1 cellular context compared by ENCODE assay signal in the genomic region with DNA sequence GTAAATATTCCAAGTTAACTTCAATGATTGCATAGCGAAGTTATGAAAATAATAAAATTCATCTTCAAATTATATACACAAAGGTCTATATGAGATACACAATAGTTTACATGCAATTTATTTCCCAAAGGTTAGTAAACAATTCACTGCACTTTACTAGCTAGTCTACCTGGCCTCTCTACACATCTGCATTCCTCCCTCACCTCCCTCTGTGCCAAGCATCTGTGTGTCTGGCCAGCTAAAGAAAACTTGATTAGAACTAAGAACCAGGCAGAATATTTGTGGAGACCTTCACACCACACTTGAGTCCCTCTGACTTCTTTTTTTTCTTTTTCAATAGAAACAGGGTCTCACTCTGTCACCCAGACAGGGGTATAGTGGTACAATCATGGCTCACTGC.
TF ChIP-seq lines count a peak whose summit lies in the region.

No MANE protein-coding gene starts in this region.

TF ChIP-seq in WTC11, 78 proteins besides CTCF, POLR2A, EP300 and RAD21 (continued from another document):
- TF ChIP-seq, protein P1, sequence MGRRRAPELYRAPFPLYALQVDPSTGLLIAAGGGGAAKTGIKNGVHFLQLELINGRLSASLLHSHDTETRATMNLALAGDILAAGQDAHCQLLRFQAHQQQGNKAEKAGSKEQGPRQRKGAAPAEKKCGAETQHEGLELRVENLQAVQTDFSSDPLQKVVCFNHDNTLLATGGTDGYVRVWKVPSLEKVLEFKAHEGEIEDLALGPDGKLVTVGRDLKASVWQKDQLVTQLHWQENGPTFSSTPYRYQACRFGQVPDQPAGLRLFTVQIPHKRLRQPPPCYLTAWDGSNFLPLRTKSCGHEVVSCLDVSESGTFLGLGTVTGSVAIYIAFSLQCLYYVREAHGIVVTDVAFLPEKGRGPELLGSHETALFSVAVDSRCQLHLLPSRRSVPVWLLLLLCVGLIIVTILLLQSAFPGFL (CRISPR knock-in tag; IDR thresholded peaks at IDR 0.05; ENCODE audit: borderline replicate concordance), result no peak
- TF ChIP-seq EMX1 (CRISPR knock-in tag; IDR thresholded peaks at IDR 0.05) (no peak), CREB1 (CRISPR knock-in tag; IDR thresholded peaks at IDR 0.05) (no peak), TEAD1 (CRISPR knock-in tag; IDR thresholded peaks at IDR 0.05) (no peak), NFYB (CRISPR knock-in tag; conservative IDR thresholded peaks at IDR 0.05; ENCODE audit: low read depth) (no peak), ELF4 (CRISPR knock-in tag; IDR thresholded peaks at IDR 0.05; ENCODE audit: low read depth) (no peak), TCF7 (CRISPR knock-in tag; IDR thresholded peaks at IDR 0.05; ENCODE audit: low read depth) (no peak), ZNF671 (CRISPR knock-in tag; IDR thresholded peaks at IDR 0.05) (no peak)
- TF ChIP-seq, protein P2, sequence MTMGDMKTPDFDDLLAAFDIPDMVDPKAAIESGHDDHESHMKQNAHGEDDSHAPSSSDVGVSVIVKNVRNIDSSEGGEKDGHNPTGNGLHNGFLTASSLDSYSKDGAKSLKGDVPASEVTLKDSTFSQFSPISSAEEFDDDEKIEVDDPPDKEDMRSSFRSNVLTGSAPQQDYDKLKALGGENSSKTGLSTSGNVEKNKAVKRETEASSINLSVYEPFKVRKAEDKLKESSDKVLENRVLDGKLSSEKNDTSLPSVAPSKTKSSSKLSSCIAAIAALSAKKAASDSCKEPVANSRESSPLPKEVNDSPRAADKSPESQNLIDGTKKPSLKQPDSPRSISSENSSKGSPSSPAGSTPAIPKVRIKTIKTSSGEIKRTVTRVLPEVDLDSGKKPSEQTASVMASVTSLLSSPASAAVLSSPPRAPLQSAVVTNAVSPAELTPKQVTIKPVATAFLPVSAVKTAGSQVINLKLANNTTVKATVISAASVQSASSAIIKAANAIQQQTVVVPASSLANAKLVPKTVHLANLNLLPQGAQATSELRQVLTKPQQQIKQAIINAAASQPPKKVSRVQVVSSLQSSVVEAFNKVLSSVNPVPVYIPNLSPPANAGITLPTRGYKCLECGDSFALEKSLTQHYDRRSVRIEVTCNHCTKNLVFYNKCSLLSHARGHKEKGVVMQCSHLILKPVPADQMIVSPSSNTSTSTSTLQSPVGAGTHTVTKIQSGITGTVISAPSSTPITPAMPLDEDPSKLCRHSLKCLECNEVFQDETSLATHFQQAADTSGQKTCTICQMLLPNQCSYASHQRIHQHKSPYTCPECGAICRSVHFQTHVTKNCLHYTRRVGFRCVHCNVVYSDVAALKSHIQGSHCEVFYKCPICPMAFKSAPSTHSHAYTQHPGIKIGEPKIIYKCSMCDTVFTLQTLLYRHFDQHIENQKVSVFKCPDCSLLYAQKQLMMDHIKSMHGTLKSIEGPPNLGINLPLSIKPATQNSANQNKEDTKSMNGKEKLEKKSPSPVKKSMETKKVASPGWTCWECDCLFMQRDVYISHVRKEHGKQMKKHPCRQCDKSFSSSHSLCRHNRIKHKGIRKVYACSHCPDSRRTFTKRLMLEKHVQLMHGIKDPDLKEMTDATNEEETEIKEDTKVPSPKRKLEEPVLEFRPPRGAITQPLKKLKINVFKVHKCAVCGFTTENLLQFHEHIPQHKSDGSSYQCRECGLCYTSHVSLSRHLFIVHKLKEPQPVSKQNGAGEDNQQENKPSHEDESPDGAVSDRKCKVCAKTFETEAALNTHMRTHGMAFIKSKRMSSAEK (CRISPR knock-in tag; IDR thresholded peaks at IDR 0.05; ENCODE audit: borderline replicate concordance), result no peak
- TF ChIP-seq, protein P3, sequence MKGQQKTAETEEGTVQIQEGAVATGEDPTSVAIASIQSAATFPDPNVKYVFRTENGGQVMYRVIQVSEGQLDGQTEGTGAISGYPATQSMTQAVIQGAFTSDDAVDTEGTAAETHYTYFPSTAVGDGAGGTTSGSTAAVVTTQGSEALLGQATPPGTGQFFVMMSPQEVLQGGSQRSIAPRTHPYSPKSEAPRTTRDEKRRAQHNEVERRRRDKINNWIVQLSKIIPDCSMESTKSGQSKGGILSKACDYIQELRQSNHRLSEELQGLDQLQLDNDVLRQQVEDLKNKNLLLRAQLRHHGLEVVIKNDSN (CRISPR knock-in tag; IDR thresholded peaks at IDR 0.05), result no peak
- TF ChIP-seq, protein P4, sequence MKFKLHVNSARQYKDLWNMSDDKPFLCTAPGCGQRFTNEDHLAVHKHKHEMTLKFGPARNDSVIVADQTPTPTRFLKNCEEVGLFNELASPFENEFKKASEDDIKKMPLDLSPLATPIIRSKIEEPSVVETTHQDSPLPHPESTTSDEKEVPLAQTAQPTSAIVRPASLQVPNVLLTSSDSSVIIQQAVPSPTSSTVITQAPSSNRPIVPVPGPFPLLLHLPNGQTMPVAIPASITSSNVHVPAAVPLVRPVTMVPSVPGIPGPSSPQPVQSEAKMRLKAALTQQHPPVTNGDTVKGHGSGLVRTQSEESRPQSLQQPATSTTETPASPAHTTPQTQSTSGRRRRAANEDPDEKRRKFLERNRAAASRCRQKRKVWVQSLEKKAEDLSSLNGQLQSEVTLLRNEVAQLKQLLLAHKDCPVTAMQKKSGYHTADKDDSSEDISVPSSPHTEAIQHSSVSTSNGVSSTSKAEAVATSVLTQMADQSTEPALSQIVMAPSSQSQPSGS (CRISPR knock-in tag; IDR thresholded peaks at IDR 0.05; ENCODE audit: borderline replicate concordance, low read depth), result no peak
- TF ChIP-seq, protein P5, sequence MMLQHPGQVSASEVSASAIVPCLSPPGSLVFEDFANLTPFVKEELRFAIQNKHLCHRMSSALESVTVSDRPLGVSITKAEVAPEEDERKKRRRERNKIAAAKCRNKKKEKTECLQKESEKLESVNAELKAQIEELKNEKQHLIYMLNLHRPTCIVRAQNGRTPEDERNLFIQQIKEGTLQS (CRISPR knock-in tag; conservative IDR thresholded peaks at IDR 0.05), result no peak
